ENCODE assay signal across 20 cellular contexts in the genomic region with DNA sequence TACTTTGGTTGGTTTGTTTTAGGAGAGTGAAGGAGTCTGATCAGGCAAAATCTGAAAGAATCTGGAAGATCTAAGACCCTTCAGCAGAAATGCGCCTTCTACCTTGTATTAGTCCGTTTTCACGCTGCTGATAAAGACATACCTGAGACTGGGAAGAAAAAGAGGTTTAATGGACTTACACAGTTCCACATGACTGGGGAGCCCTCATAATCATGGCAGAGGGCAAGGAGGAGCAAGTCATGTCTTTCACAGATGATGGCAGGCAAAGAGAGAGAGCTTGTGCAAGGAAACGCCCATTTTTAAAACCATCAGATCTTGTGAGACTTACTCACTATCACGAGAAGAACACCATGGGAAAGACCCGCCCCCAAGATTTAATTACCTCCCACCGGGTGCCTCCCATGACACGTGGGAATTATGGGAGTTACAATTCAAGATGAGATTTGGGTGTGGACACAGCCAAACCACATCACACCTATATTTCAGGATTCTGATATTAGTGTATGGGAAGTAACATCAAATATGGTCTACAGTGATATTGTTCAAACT.
"Had no signal": no experiment of that assay in that cellular context is flagged by ENCODE, and none has a peak within 500 bp of the region (broad histone marks: within the 10 kb centered on the region; RNA-seq: fewer than 3 reads in every experiment).

No MANE protein-coding gene starts in this region.

- H3K4me3 ChIP-seq: left lung, neural progenitor cell, spleen, thoracic aorta, upper lobe of right lung had no signal

- ATAC-seq: activated CD8-positive, alpha-beta T cell treated with anti-CD3 and anti-CD28 coated beads for 36 hours; activated T-helper 17 cell treated with anti-CD3 and anti-CD28 coated beads, Interleukin-2, amount 50 U/mL, for 72 hours; left lung; stimulated activated memory B cell treated with anti-CD40 and anti-IgM and Interleukin-4, amounts not matched to agents 10 μg/mL and 1 μg/mL and 100 μg/mL, for 72 hours; upper lobe of right lung had no signal

- H3K36me3 ChIP-seq: left lung, neural progenitor cell, spleen, thoracic aorta, upper lobe of right lung had no signal

- H3K27me3 ChIP-seq: left lung, neural progenitor cell, spleen, upper lobe of right lung had no signal

- FAIRE-seq: keratinocyte had no signal

- H3K4me3 Mint-ChIP-seq: activated CD4-positive, alpha-beta T cell treated with anti-CD3 and anti-CD28 coated beads, Interleukin-2, amount 10 ng/mL, durations not matched to agents 24 days and 14 days; activated CD8-positive, alpha-beta T cell treated with anti-CD3 and anti-CD28 coated beads for 36 hours; activated naive CD8-positive, alpha-beta T cell treated with anti-CD3 and anti-CD28 coated beads, Interleukin-2, amount 10 ng/mL, durations not matched to agents 7 days and 5 days; activated T-helper 17 cell treated with anti-CD3 and anti-CD28 coated beads, Interleukin-2, amount 50 U/mL, for 72 hours; naive B cell; neural progenitor cell; stimulated activated memory B cell treated with anti-CD40 and anti-IgM and Interleukin-4, amounts not matched to agents 10 μg/mL and 1 μg/mL and 100 μg/mL, for 72 hours had no signal

- H3K9me3 ChIP-seq: left lung, spleen, thoracic aorta, upper lobe of right lung had no signal

- H3K9ac ChIP-seq: neural progenitor cell had no signal

- H3K27ac Mint-ChIP-seq: activated CD4-positive, alpha-beta T cell treated with anti-CD3 and anti-CD28 coated beads, Interleukin-2, amount 10 ng/mL, durations not matched to agents 24 days and 14 days; activated CD8-positive, alpha-beta T cell treated with anti-CD3 and anti-CD28 coated beads for 36 hours; activated naive CD8-positive, alpha-beta T cell treated with anti-CD3 and anti-CD28 coated beads, Interleukin-2, amount 10 ng/mL, durations not matched to agents 7 days and 5 days; activated T-helper 17 cell treated with anti-CD3 and anti-CD28 coated beads, Interleukin-2, amount 50 U/mL, for 72 hours; naive B cell; neural progenitor cell; stimulated activated memory B cell treated with anti-CD40 and anti-IgM and Interleukin-4, amounts not matched to agents 10 μg/mL and 1 μg/mL and 100 μg/mL, for 72 hours had no signal

- H3K36me3 Mint-ChIP-seq: activated naive CD8-positive, alpha-beta T cell treated with anti-CD3 and anti-CD28 coated beads, Interleukin-2, amount 10 ng/mL, durations not matched to agents 7 days and 5 days; naive B cell; neural progenitor cell; stimulated activated memory B cell treated with anti-CD40 and anti-IgM and Interleukin-4, amounts not matched to agents 10 μg/mL and 1 μg/mL and 100 μg/mL, for 72 hours had no signal

- H3K9me3 Mint-ChIP-seq: activated CD4-positive, alpha-beta T cell treated with anti-CD3 and anti-CD28 coated beads, Interleukin-2, amount 10 ng/mL, durations not matched to agents 24 days and 14 days; activated CD8-positive, alpha-beta T cell treated with anti-CD3 and anti-CD28 coated beads for 36 hours; activated T-helper 17 cell treated with anti-CD3 and anti-CD28 coated beads, Interleukin-2, amount 50 U/mL, for 72 hours; neural progenitor cell had no signal

- H3K27ac ChIP-seq: left lung, neural progenitor cell, spleen, thoracic aorta, upper lobe of right lung had no signal

- H3K4me1 Mint-ChIP-seq: activated CD4-positive, alpha-beta T cell treated with anti-CD3 and anti-CD28 coated beads, Interleukin-2, amount 10 ng/mL, durations not matched to agents 24 days and 14 days; activated T-helper 17 cell treated with anti-CD3 and anti-CD28 coated beads, Interleukin-2, amount 50 U/mL, for 72 hours had no signal

- H3K4me1 ChIP-seq: left lung, neural progenitor cell had no signal

- H3K27me3 Mint-ChIP-seq: activated CD4-positive, alpha-beta T cell treated with anti-CD3 and anti-CD28 coated beads, Interleukin-2, amount 10 ng/mL, durations not matched to agents 24 days and 14 days; activated CD8-positive, alpha-beta T cell treated with anti-CD3 and anti-CD28 coated beads for 36 hours; activated T-helper 17 cell treated with anti-CD3 and anti-CD28 coated beads, Interleukin-2, amount 50 U/mL, for 72 hours had no signal

- DNase-seq: activated CD4-positive, alpha-beta T cell treated with anti-CD3 and anti-CD28 coated beads, Interleukin-2, amount 10 ng/mL, durations not matched to agents 24 days and 14 days; activated CD8-positive, alpha-beta T cell treated with anti-CD3 and anti-CD28 coated beads for 36 hours; activated naive CD4-positive, alpha-beta T cell treated with Interleukin-2 at 50 U/mL for 16 hours; activated naive CD8-positive, alpha-beta T cell treated with anti-CD3 and anti-CD28 coated beads, Interleukin-2, amount 10 ng/mL, durations not matched to agents 7 days and 5 days; activated T-cell treated with anti-CD3 and anti-CD28 coated beads, Interleukin-2, amount 50 U/mL, for 1 hour; cortex of kidney; effector CD8-positive, alpha-beta T cell; glutamatergic neuron; left lung; naive B cell; spleen; stimulated activated CD4-positive, alpha-beta T cell treated with anti-CD3 and anti-CD28 coated beads, Interleukin-4, amount 100 ng/mL, for 4 hours; T-helper 1 cell; T-helper 9 cell; upper lobe of right lung had no signal
